ENCODE assay signal across 8 cellular contexts in genomic region chr17:77437017-77437416, GRCh38.
DNase-seq lines count a peak whose midpoint lies in the region; ATAC-seq and TF ChIP-seq lines count a peak whose summit lies in the region.

No MANE protein-coding gene starts in this region.

- TF ChIP-seq CTCF in astrocyte of the spinal cord (IDR thresholded peaks at IDR 0.05; ENCODE audit: low read depth, low read length) (no peak), mucosa of descending colon (IDR thresholded peaks at IDR 0.05) (no peak), lower leg skin (IDR thresholded peaks at IDR 0.05) (no peak)

- no peaks in the 10 kb centered on the region for H3K36me3 ChIP-seq in mucosa of descending colon (ENCODE audit: low read depth)
- H3K36me3 ChIP-seq in HAP-1 (replicated peaks) = no peaks in the 10 kb centered on the region

- no peak overlapping the region for H3K4me3 ChIP-seq in astrocyte of the spinal cord (ENCODE audit: low read depth, low read length)
- no peak overlapping the region for H3K4me3 ChIP-seq in mucosa of descending colon
- no peak overlapping the region for H3K4me3 ChIP-seq in HAP-1
- no peak overlapping the region for H3K4me3 ChIP-seq in lower leg skin (ENCODE audit: low read depth, poor library complexity, severe bottlenecking)

- H3K4me1 ChIP-seq in mucosa of descending colon (ENCODE audit: low read depth) = peaks cover 46% of the 10 kb centered on the region
- no peaks in the 10 kb centered on the region for H3K4me1 ChIP-seq in HAP-1

- ATAC-seq in mucosa of descending colon (peak; percentile 1), HG03135 (IDR thresholded peaks at IDR 0.05; ENCODE audit: unreplicated experiment) (no peak)

- no peaks in the 10 kb centered on the region for H3K9me3 ChIP-seq in mucosa of descending colon
- H3K9me3 ChIP-seq in HAP-1 = no peaks in the 10 kb centered on the region

- H3K27me3 ChIP-seq in HAP-1 (ENCODE audit: low read depth) = no peaks in the 10 kb centered on the region

- whole genome bisulfite sequencing in lower leg skin, 2 donors = 37 to 38% methylated on average over 10 of the region's 10 CpGs

- in situ Hi-C loops in astrocyte of the spinal cord (cut with HindIII; ENCODE audit: low sequenced_read_pairs) = no loop called here
- in situ Hi-C loops in HAP-1 (cut with MboI; ENCODE audit: low sequenced_read_pairs) = no loop called here

- intact Hi-C loops in mucosa of descending colon (cut with DNase I, micrococcal nuclease) (loop anchor here in 1 of 2 donors (10.0 kb wide), 1 partner anchor 58 kb away; no protein-coding TSS in a partner anchor), lower leg skin (cut with DNase I; ENCODE audit: low total_unique reads) (loop anchor here (10.0 kb wide), 1 partner anchor 48 kb away; no protein-coding TSS in a partner anchor)

- DNase-seq in DMS79 (lab: John Stamatoyannopoulos, UW) (peak; percentile 81), NCI-H1694 (lab: John Stamatoyannopoulos, UW) (peak; percentile 89), astrocyte of the spinal cord (ENCODE audit: low read depth, low spot score) (peak; percentile 78), mucosa of descending colon (no peak), HAP-1 (ENCODE audit: low spot score in 2 of 2) (no peak), dermis blood vessel endothelial cell (no peak), lower leg skin (ENCODE audit: low spot score in 2 of 2) (no peak)

- TF ChIP-seq POLR2A in lower leg skin (IDR thresholded peaks at IDR 0.05) = no peak

Comparison
In these comparisons a context has a peak if more than half of its experiments do, and no peak if none do; other contexts are left out.
1. DNase-seq: peak in DMS79 (single experiment), NCI-H1694 (single experiment) and astrocyte of the spinal cord (single experiment); none in mucosa of descending colon (0 of 3), HAP-1 (0 of 2), dermis blood vessel endothelial cell (single experiment) and lower leg skin (0 of 2).